In the genomic region with DNA sequence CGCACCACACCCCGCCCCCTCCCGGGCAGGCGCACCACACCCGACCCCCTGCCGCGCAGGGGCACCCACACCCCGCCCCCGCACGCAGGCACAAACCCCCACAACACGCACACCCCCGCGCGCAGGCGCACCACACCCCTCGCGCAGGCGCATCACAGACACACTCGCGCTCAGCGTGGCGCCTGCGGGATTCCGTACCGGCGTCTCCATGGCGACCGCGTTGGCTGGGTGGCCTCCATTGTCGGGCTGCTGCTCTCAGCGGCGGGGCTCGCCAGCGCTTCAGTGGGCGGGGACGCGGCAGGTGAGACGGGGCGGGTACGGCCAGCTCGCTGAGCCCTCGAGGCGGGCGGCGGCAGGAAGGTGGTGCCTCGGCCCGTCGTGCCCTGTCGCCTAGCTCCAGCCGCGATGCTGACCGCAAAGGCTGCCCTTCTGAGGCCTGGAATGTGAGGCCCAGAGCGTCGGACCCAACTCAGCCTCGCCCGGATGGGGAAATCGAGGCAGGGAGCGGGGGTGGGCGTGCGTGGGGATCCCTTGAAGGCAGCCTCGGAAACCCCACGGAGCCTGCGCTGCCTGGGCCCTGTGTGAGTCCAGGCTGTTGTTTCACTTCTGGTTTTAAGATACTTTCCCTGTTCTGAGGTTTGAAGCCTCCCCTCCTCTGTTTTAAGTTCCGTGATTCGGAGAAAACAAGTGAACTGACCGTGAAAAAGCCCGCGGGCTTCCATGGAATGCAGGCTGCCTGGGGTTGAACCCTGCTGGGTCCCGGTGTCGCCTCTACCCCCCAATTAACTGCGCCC, we compare ENCODE assay signal across 1 cellular context.
A peak's percentile ranks its signal among the peaks of the same experiment; 100 is the strongest.
TF ChIP-seq lines count a peak whose summit lies in the region.

Gene LRRC27, plus strand, starts transcription at position 238 of the 794 bp plus-strand sequence. CDS start 1,332 bp downstream, outside the sequence.

TF ChIP-seq in HEK293, 187 proteins besides CTCF, POLR2A, EP300 and RAD21 (continued from another document):
- TF ChIP-seq, protein P1, sequence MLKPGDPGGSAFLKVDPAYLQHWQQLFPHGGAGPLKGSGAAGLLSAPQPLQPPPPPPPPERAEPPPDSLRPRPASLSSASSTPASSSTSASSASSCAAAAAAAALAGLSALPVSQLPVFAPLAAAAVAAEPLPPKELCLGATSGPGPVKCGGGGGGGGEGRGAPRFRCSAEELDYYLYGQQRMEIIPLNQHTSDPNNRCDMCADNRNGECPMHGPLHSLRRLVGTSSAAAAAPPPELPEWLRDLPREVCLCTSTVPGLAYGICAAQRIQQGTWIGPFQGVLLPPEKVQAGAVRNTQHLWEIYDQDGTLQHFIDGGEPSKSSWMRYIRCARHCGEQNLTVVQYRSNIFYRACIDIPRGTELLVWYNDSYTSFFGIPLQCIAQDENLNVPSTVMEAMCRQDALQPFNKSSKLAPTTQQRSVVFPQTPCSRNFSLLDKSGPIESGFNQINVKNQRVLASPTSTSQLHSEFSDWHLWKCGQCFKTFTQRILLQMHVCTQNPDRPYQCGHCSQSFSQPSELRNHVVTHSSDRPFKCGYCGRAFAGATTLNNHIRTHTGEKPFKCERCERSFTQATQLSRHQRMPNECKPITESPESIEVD (tag by site-specific recombination; IDR thresholded peaks at IDR 0.05): no peak
- TF ChIP-seq ZNF155 (tag by site-specific recombination; IDR thresholded peaks at IDR 0.05) (no peak), HIC1 (tag by site-specific recombination; IDR thresholded peaks at IDR 0.05) (peak; percentile 98), ZNF324 (tag by site-specific recombination; IDR thresholded peaks at IDR 0.05) (peak; percentile 49; the same call in 1 of the 2 replicates), ZNF624 (tag by site-specific recombination; IDR thresholded peaks at IDR 0.05) (no peak), ZNF23 (tag by site-specific recombination; IDR thresholded peaks at IDR 0.05; ENCODE audit: borderline replicate concordance) (no peak), ZNF777 (tag by site-specific recombination; IDR thresholded peaks at IDR 0.05; ENCODE audit: borderline replicate concordance) (peak; percentile 94; the same call in 1 of the 2 replicates), ZNF394 (tag by site-specific recombination; IDR thresholded peaks at IDR 0.05; ENCODE audit: borderline replicate concordance) (peak; percentile 34; the same call in 1 of the 2 replicates), ZXDB (tag by site-specific recombination; IDR thresholded peaks at IDR 0.05) (peak; percentile 100), ZNF48 (tag by site-specific recombination; IDR thresholded peaks at IDR 0.05) (no peak)
- TF ChIP-seq, protein P2, sequence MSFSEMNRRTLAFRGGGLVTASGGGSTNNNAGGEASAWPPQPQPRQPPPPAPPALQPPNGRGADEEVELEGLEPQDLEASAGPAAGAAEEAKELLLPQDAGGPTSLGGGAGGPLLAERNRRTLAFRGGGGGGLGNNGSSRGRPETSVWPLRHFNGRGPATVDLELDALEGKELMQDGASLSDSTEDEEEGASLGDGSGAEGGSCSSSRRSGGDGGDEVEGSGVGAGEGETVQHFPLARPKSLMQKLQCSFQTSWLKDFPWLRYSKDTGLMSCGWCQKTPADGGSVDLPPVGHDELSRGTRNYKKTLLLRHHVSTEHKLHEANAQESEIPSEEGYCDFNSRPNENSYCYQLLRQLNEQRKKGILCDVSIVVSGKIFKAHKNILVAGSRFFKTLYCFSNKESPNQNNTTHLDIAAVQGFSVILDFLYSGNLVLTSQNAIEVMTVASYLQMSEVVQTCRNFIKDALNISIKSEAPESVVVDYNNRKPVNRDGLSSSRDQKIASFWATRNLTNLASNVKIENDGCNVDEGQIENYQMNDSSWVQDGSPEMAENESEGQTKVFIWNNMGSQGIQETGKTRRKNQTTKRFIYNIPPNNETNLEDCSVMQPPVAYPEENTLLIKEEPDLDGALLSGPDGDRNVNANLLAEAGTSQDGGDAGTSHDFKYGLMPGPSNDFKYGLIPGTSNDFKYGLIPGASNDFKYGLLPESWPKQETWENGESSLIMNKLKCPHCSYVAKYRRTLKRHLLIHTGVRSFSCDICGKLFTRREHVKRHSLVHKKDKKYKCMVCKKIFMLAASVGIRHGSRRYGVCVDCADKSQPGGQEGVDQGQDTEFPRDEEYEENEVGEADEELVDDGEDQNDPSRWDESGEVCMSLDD (tag by site-specific recombination; IDR thresholded peaks at IDR 0.05): peak; percentile 93
- TF ChIP-seq, protein P3, sequence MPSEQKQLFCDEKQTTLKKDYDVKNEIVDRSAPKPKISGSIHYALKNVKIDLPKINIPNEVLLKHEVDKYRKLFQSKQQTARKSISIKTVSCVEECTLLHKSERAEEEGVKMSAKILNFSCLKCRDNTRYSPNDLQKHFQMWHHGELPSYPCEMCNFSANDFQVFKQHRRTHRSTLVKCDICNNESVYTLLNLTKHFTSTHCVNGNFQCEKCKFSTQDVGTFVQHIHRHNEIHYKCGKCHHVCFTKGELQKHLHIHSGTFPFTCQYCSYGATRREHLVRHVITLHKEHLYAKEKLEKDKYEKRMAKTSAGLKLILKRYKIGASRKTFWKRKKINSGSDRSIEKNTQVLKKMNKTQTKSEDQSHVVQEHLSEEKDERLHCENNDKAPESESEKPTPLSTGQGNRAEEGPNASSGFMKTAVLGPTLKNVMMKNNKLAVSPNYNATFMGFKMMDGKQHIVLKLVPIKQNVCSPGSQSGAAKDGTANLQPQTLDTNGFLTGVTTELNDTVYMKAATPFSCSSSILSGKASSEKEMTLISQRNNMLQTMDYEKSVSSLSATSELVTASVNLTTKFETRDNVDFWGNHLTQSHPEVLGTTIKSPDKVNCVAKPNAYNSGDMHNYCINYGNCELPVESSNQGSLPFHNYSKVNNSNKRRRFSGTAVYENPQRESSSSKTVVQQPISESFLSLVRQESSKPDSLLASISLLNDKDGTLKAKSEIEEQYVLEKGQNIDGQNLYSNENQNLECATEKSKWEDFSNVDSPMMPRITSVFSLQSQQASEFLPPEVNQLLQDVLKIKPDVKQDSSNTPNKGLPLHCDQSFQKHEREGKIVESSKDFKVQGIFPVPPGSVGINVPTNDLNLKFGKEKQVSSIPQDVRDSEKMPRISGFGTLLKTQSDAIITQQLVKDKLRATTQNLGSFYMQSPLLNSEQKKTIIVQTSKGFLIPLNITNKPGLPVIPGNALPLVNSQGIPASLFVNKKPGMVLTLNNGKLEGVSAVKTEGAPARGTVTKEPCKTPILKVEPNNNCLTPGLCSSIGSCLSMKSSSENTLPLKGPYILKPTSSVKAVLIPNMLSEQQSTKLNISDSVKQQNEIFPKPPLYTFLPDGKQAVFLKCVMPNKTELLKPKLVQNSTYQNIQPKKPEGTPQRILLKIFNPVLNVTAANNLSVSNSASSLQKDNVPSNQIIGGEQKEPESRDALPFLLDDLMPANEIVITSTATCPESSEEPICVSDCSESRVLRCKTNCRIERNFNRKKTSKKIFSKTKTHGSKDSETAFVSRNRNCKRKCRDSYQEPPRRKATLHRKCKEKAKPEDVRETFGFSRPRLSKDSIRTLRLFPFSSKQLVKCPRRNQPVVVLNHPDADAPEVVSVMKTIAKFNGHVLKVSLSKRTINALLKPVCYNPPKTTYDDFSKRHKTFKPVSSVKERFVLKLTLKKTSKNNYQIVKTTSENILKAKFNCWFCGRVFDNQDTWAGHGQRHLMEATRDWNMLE (tag by site-specific recombination; conservative IDR thresholded peaks at IDR 0.05; ENCODE audit: low read depth): no peak
